In genomic region chr7:43729214-43729923, GRCh38 we compare ENCODE assay signal across 8 cellular contexts. TPM values are rescaled to one million over a fixed set of nuclear protein-coding genes. Genes with fewer than 3 reads are reported as not detected.
DNase-seq lines count a peak whose midpoint lies in the region; FAIRE-seq and TF ChIP-seq lines count a peak whose summit lies in the region.

Gene COA1 (minus strand): TSS chr7:43729523. CDS start chr7:43648614, 80,909 bp downstream.

- H3K27ac ChIP-seq in H9 (ENCODE audit: insufficient read length, low read depth, low read length), result no peak within 1 kb of the TSS

- H3K9me3 ChIP-seq in H9 (ENCODE audit: control insufficient read depth, low read depth, low read length) (no peaks in the 10 kb centered on the region), MG63 (no peaks in the 10 kb centered on the region)

- no peak within 1 kb of the TSS for H2BK15ac ChIP-seq in H9 (ENCODE audit: low read depth, low read length)

- peak within 1 kb of the TSS; percentile 79 for H3K4me2 ChIP-seq in H9 (ENCODE audit: insufficient read depth, insufficient read length, low read length)

- H3K4me3 Mint-ChIP-seq in H9, result peak within 1 kb of the TSS; percentile 96 to 97
- peak within 1 kb of the TSS; percentile 92 for H3K4me3 Mint-ChIP-seq in nephron progenitor cell
- H3K4me3 Mint-ChIP-seq in stimulated activated naive CD8-positive, alpha-beta T cell treated with anti-CD3 and anti-CD28 coated beads, Interleukin-15, Interleukin-2, amounts not matched to agents 100 ng/mL and 50 ng/mL, for 24 hours, result peak within 1 kb of the TSS; percentile 94

- H3K4ac ChIP-seq in H9 (ENCODE audit: low read depth, low read length), result no peak within 1 kb of the TSS

- no peak within 1 kb of the TSS for H3K23ac ChIP-seq in H9 (ENCODE audit: insufficient read length, low read depth, low read length)

- H4K8ac ChIP-seq in H9 (replicated peaks; ENCODE audit: insufficient read length, low read depth, low read length), result no peak within 1 kb of the TSS

- H2BK120ac ChIP-seq in H9 (ENCODE audit: low read depth, low read length, poor library complexity, severe bottlenecking), result no peak within 1 kb of the TSS

- H4K20me1 ChIP-seq in H9 (ENCODE audit: control insufficient read depth, insufficient read depth, insufficient read length), result no peaks in the 10 kb centered on the region

- H3K18ac ChIP-seq in H9 (ENCODE audit: insufficient read length, low read depth, low read length), result peak within 1 kb of the TSS; percentile 28

- no peaks in the 10 kb centered on the region for H3K27me3 Mint-ChIP-seq in H9 (ENCODE audit: low read depth)
- H3K27me3 Mint-ChIP-seq in nephron progenitor cell (ENCODE audit: low read depth, poor library complexity), result no peaks in the 10 kb centered on the region
- H3K27me3 Mint-ChIP-seq in stimulated activated naive CD8-positive, alpha-beta T cell treated with anti-CD3 and anti-CD28 coated beads, Interleukin-15, Interleukin-2, amounts not matched to agents 100 ng/mL and 50 ng/mL, for 24 hours, result peaks cover 3% of the 10 kb centered on the region

- peak; percentile 29; the same call in 2 of the 3 replicates for TF ChIP-seq CTCF in H9 (conservative IDR thresholded peaks at IDR 0.05)
- TF ChIP-seq CTCF in nephron progenitor cell (IDR thresholded peaks at IDR 0.05), result no peak

- no peaks in the 10 kb centered on the region for H3K79me1 ChIP-seq in H9 (ENCODE audit: insufficient read depth, low read depth, low read length, poor library complexity, severe bottlenecking)

- H3K36me3 Mint-ChIP-seq in H9 (ENCODE audit: insufficient read depth in 1 of 3, low read depth in 3 of 3) (peaks cover 0 to 14% (median 4%) of the 10 kb centered on the region in 3 experiments; a peak in 5 of 7 replicates), nephron progenitor cell (ENCODE audit: low read depth) (peaks cover 34% of the 10 kb centered on the region)
- peaks cover 25% of the 10 kb centered on the region for H3K36me3 Mint-ChIP-seq in stimulated activated naive CD8-positive, alpha-beta T cell treated with anti-CD3 and anti-CD28 coated beads, Interleukin-15, Interleukin-2, amounts not matched to agents 100 ng/mL and 50 ng/mL, for 24 hours (ENCODE audit: low read depth)

- WGBS in H9 (ENCODE audit: extremely low coverage, insufficient read length, low lambda C conversion rate), result no CpG with 5 or more reads among the region's 66 CpGs

- H2AFZ ChIP-seq in H9 (ENCODE audit: low read length), result no peak within 1 kb of the TSS

- H3K4me3 ChIP-seq in MG63, result peak within 1 kb of the TSS; percentile 80

- H2BK20ac ChIP-seq in H9 (ENCODE audit: low read depth, low read length, poor library complexity, severe bottlenecking), result no peak within 1 kb of the TSS

- H3K4me1 ChIP-seq in H9 (ENCODE audit: insufficient read depth, low read length), result no peaks in the 10 kb centered on the region

- no peak within 1 kb of the TSS for H4K5ac ChIP-seq in H9 (ENCODE audit: insufficient read length, low read depth, low read length)

- peaks cover 30% of the 10 kb centered on the region; the same call in 1 of the 2 replicates for H3K79me2 ChIP-seq in H9 (ENCODE audit: insufficient read depth, low read length)

- H2BK12ac ChIP-seq in H9 (ENCODE audit: insufficient read length, low read depth, low read length), result no peak within 1 kb of the TSS

- no peak within 1 kb of the TSS for H3T11ph ChIP-seq in H9 (ENCODE audit: low read length)

- H2BK5ac ChIP-seq in H9 (ENCODE audit: insufficient read length, low read length), result no peak within 1 kb of the TSS

- no peak within 1 kb of the TSS for H3K56ac ChIP-seq in H9 (ENCODE audit: insufficient read length, low read depth, low read length)

- H3K27ac Mint-ChIP-seq in H9 (peak within 1 kb of the TSS; percentile 82 to 99 (median 95); a peak in 6 of 7 replicates), nephron progenitor cell (peak within 1 kb of the TSS; percentile 92)
- peak within 1 kb of the TSS; percentile 87 for H3K27ac Mint-ChIP-seq in stimulated activated naive CD8-positive, alpha-beta T cell treated with anti-CD3 and anti-CD28 coated beads, Interleukin-15, Interleukin-2, amounts not matched to agents 100 ng/mL and 50 ng/mL, for 24 hours

- no peak within 1 kb of the TSS for H4K91ac ChIP-seq in H9 (ENCODE audit: insufficient read length, low read depth, low read length)

- peak within 1 kb of the TSS; percentile 84 for H3K9ac ChIP-seq in H9 (ENCODE audit: extremely low read depth, insufficient read length, low read length)

- H3K27me3 ChIP-seq in H9 (ENCODE audit: insufficient read depth, low read length) (no peaks in the 10 kb centered on the region), MG63 (no peaks in the 10 kb centered on the region)

- H3K9me3 Mint-ChIP-seq in H9 (no peaks in the 10 kb centered on the region), nephron progenitor cell (peaks cover 16% of the 10 kb centered on the region)
- H3K9me3 Mint-ChIP-seq in stimulated activated naive CD8-positive, alpha-beta T cell treated with anti-CD3 and anti-CD28 coated beads, Interleukin-15, Interleukin-2, amounts not matched to agents 100 ng/mL and 50 ng/mL, for 24 hours, result no peaks in the 10 kb centered on the region

- DNase-seq in H9 (peak; percentile 84), MG63 (peak; percentile 86), SHP77 treated with DMSO at 0.1 percent for 48 hours (lab: John Stamatoyannopoulos, UW) (peak; percentile 91), fibroblast of the conjunctiva (ENCODE audit: low read depth) (peak; percentile 80), nephron progenitor cell (peak; percentile 79)
- DNase-seq in activated effector memory CD4-positive, alpha-beta T cell treated with anti-CD3 and anti-CD28 coated beads, Interleukin-2, amount 50 U/mL, for 16 hours, result peak; percentile 93

- peaks cover 21 to 23% of the 10 kb centered on the region in 2 experiments for H3K4me1 Mint-ChIP-seq in H9
- peaks cover 64% of the 10 kb centered on the region for H3K4me1 Mint-ChIP-seq in nephron progenitor cell
- peaks cover 42% of the 10 kb centered on the region for H3K4me1 Mint-ChIP-seq in stimulated activated naive CD8-positive, alpha-beta T cell treated with anti-CD3 and anti-CD28 coated beads, Interleukin-15, Interleukin-2, amounts not matched to agents 100 ng/mL and 50 ng/mL, for 24 hours (ENCODE audit: low read depth)

- peak within 1 kb of the TSS; percentile 55; the same call in 1 of the 2 replicates for H3K14ac ChIP-seq in H9 (ENCODE audit: insufficient read depth, low read length)

- H2AK5ac ChIP-seq in H9 (ENCODE audit: insufficient read length, low read length), result no peak within 1 kb of the TSS

- peak; percentile 49 for FAIRE-seq in G401.6 (lab: Jason Lieb, UNC)

- no peaks in the 10 kb centered on the region for H3K23me2 ChIP-seq in H9 (ENCODE audit: insufficient read length, low read depth, low read length, poor library complexity, severe bottlenecking)

- no peaks in the 10 kb centered on the region; the same call in 1 of the 2 replicates for H3K36me3 ChIP-seq in MG63

RNA-seq across cellular contexts. Expression of gene COA1, which starts in this region (rescaled TPM):
- 132 and 138 TPM in 2 replicates for total RNA-seq in H9 (2021)
- 37.0 and 58.9 TPM in 2 replicates for total RNA-seq in MG63 (2014; rRNA removed; shearing (Covaris generic); ENCODE audit: low replicate concordance)
